1 cellular context compared by ENCODE assay signal in the genomic region with DNA sequence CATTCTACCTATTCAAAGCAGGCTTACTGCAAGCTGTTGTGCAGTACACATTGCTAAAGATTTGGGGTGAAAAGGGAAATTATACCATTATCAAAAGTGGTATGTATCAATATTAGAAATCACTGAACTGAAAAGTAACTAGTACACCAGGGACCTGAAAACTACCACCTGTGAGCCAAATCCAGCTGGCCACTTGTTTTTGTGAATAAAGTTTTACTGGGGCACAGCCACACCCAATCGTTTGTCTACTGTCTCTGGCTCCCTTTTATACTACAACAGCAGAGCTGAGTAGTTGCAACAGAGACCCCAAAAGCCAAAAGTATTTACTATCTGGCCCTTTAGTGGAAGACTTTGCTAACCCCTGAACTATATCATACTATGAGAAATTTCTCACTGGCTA.
TF ChIP-seq lines count a peak whose summit lies in the region.

No MANE protein-coding gene starts in this region.

TF ChIP-seq in GM23338, 12 proteins besides CTCF, POLR2A, EP300 and RAD21 (continued from another document):
- TF ChIP-seq, protein P1, sequence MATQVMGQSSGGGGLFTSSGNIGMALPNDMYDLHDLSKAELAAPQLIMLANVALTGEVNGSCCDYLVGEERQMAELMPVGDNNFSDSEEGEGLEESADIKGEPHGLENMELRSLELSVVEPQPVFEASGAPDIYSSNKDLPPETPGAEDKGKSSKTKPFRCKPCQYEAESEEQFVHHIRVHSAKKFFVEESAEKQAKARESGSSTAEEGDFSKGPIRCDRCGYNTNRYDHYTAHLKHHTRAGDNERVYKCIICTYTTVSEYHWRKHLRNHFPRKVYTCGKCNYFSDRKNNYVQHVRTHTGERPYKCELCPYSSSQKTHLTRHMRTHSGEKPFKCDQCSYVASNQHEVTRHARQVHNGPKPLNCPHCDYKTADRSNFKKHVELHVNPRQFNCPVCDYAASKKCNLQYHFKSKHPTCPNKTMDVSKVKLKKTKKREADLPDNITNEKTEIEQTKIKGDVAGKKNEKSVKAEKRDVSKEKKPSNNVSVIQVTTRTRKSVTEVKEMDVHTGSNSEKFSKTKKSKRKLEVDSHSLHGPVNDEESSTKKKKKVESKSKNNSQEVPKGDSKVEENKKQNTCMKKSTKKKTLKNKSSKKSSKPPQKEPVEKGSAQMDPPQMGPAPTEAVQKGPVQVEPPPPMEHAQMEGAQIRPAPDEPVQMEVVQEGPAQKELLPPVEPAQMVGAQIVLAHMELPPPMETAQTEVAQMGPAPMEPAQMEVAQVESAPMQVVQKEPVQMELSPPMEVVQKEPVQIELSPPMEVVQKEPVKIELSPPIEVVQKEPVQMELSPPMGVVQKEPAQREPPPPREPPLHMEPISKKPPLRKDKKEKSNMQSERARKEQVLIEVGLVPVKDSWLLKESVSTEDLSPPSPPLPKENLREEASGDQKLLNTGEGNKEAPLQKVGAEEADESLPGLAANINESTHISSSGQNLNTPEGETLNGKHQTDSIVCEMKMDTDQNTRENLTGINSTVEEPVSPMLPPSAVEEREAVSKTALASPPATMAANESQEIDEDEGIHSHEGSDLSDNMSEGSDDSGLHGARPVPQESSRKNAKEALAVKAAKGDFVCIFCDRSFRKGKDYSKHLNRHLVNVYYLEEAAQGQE (IDR thresholded peaks at IDR 0.05; ENCODE audit: unreplicated experiment), result no peak
- no peak for TF ChIP-seq JUNB (IDR thresholded peaks at IDR 0.05; ENCODE audit: unreplicated experiment)
- TF ChIP-seq ZNF114 (CRISPR knock-in tag; IDR thresholded peaks at IDR 0.05), result no peak
- TF ChIP-seq, protein P2, sequence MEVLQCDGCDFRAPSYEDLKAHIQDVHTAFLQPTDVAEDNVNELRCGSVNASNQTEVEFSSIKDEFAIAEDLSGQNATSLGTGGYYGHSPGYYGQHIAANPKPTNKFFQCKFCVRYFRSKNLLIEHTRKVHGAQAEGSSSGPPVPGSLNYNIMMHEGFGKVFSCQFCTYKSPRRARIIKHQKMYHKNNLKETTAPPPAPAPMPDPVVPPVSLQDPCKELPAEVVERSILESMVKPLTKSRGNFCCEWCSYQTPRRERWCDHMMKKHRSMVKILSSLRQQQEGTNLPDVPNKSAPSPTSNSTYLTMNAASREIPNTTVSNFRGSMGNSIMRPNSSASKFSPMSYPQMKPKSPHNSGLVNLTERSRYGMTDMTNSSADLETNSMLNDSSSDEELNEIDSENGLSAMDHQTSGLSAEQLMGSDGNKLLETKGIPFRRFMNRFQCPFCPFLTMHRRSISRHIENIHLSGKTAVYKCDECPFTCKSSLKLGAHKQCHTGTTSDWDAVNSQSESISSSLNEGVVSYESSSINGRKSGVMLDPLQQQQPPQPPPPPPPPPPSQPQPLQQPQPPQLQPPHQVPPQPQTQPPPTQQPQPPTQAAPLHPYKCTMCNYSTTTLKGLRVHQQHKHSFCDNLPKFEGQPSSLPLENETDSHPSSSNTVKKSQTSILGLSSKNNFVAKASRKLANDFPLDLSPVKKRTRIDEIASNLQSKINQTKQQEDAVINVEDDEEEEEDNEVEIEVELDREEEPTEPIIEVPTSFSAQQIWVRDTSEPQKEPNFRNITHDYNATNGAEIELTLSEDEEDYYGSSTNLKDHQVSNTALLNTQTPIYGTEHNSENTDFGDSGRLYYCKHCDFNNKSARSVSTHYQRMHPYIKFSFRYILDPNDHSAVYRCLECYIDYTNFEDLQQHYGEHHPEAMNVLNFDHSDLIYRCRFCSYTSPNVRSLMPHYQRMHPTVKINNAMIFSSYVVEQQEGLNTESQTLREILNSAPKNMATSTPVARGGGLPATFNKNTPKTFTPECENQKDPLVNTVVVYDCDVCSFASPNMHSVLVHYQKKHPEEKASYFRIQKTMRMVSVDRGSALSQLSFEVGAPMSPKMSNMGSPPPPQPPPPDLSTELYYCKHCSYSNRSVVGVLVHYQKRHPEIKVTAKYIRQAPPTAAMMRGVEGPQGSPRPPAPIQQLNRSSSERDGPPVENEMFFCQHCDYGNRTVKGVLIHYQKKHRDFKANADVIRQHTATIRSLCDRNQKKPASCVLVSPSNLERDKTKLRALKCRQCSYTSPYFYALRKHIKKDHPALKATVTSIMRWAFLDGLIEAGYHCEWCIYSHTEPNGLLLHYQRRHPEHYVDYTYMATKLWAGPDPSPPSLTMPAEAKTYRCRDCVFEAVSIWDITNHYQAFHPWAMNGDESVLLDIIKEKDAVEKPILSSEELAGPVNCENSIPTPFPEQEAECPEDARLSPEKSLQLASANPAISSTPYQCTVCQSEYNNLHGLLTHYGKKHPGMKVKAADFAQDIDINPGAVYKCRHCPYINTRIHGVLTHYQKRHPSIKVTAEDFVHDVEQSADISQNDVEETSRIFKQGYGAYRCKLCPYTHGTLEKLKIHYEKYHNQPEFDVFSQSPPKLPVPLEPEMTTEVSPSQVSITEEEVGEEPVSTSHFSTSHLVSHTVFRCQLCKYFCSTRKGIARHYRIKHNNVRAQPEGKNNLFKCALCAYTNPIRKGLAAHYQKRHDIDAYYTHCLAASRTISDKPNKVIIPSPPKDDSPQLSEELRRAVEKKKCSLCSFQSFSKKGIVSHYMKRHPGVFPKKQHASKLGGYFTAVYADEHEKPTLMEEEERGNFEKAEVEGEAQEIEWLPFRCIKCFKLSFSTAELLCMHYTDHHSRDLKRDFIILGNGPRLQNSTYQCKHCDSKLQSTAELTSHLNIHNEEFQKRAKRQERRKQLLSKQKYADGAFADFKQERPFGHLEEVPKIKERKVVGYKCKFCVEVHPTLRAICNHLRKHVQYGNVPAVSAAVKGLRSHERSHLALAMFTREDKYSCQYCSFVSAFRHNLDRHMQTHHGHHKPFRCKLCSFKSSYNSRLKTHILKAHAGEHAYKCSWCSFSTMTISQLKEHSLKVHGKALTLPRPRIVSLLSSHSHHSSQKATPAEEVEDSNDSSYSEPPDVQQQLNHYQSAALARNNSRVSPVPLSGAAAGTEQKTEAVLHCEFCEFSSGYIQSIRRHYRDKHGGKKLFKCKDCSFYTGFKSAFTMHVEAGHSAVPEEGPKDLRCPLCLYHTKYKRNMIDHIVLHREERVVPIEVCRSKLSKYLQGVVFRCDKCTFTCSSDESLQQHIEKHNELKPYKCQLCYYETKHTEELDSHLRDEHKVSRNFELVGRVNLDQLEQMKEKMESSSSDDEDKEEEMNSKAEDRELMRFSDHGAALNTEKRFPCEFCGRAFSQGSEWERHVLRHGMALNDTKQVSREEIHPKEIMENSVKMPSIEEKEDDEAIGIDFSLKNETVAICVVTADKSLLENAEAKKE (CRISPR knock-in tag; IDR thresholded peaks at IDR 0.05), result no peak
- no peak for TF ChIP-seq CREB1 (CRISPR knock-in tag; IDR thresholded peaks at IDR 0.05; ENCODE audit: low read depth)
- no peak for TF ChIP-seq NANOG (IDR thresholded peaks at IDR 0.05; ENCODE audit: borderline replicate concordance)
- TF ChIP-seq STAT1 (IDR thresholded peaks at IDR 0.05; ENCODE audit: unreplicated experiment), result no peak
- TF ChIP-seq POLR2AphosphoS5 (IDR thresholded peaks at IDR 0.05; ENCODE audit: low read depth), result no peak
